8 cellular contexts compared by ENCODE assay signal in the genomic region with DNA sequence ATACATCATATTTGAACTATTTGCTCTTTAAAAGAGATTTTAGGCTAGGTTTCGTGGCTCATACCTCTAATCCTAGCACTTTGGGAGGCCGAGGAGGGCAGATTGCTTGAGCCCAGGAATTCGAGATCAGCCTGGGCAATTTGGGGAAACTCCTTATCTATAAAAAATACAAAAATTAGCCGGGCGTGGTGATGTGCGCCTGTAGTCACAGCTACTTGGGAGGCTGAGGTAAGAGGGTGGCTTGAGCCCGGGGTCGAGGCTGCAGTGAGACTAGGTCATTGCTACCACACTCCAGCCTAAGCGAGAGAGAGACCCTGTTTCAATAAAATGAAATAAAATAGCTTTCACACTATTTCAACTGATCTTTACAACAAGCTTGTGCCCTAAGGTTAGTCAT. TPM values are rescaled to one million over a fixed set of nuclear protein-coding genes. Genes with fewer than 3 reads are reported as not detected.
DNase-seq lines count a peak whose midpoint lies in the region; ATAC-seq and TF ChIP-seq lines count a peak whose summit lies in the region.

No MANE protein-coding gene starts in this region.

- H4K20me1 ChIP-seq in BLaER1 (peaks cover 37% of the 10 kb centered on the region), MM.1S (ENCODE audit: insufficient read depth, low read length) (no peaks in the 10 kb centered on the region)

- H3K36me3 ChIP-seq in BLaER1 (peaks cover 23% of the 10 kb centered on the region), MM.1S (replicated peaks; ENCODE audit: insufficient read depth, low read length) (no peaks in the 10 kb centered on the region)

- H3K79me2 ChIP-seq in MM.1S (ENCODE audit: low read length): peaks cover 67% of the 10 kb centered on the region

- peaks cover 4% of the 10 kb centered on the region for H3K36me3 Mint-ChIP-seq in nephron progenitor cell (ENCODE audit: low read depth)

- no peaks in the 10 kb centered on the region for H3K27me3 ChIP-seq in BLaER1
- no peaks in the 10 kb centered on the region for H3K27me3 ChIP-seq in MM.1S (replicated peaks; ENCODE audit: insufficient read depth, low read length)
- no peaks in the 10 kb centered on the region for H3K27me3 ChIP-seq in dorsolateral prefrontal cortex

- DNase-seq in MM.1S (no peak), dorsolateral prefrontal cortex (no peak), nephron progenitor cell (no peak), retina (no peak), NCI-H1694 treated with DMSO at 0.1 percent for 48 hours (lab: John Stamatoyannopoulos, UW) (no peak)
- DNase-seq in activated CD4-positive, alpha-beta T cell treated with anti-CD3 and anti-CD28 coated beads, Interleukin-2, amount 50 U/mL, for 4 hours: no peak

- intact Hi-C loops in dorsolateral prefrontal cortex (cut with DNase I): loop anchor here (2.0 to 10.0 kb wide), 6 partner anchors 64 to 288 kb away; a partner anchor contains a TSS

- no peaks in the 10 kb centered on the region for H3K27me3 Mint-ChIP-seq in nephron progenitor cell (ENCODE audit: low read depth, poor library complexity)

- no peaks in the 10 kb centered on the region for H3K9me3 ChIP-seq in BLaER1
- H3K9me3 ChIP-seq in MM.1S (replicated peaks; ENCODE audit: insufficient read depth, low read length): no peaks in the 10 kb centered on the region

- peak overlapping the region; percentile 98 for H3K4me3 Mint-ChIP-seq in nephron progenitor cell

- H3K4me2 ChIP-seq in BLaER1: peak overlapping the region; percentile 81
- H3K4me2 ChIP-seq in MM.1S (ENCODE audit: low read depth, low read length): peak overlapping the region; percentile 97

- H2AFZ ChIP-seq in MM.1S (ENCODE audit: low read length): peak overlapping the region; percentile 75

- TF ChIP-seq CTCF in MM.1S (IDR thresholded peaks at IDR 0.05; ENCODE audit: low read length): no peak
- no peak for TF ChIP-seq CTCF in dorsolateral prefrontal cortex (IDR thresholded peaks at IDR 0.05 in 54 of 56, conservative IDR thresholded peaks at IDR 0.05 in 2 of 56; ENCODE audit: low read depth in 1 of 56, partially characterized antibody in 56 of 56)
- TF ChIP-seq CTCF in nephron progenitor cell (IDR thresholded peaks at IDR 0.05): no peak

- H3K27ac Mint-ChIP-seq in nephron progenitor cell: no peak overlapping the region

- H3K9ac ChIP-seq in BLaER1 (peak overlapping the region; percentile 87), MM.1S (ENCODE audit: low read length) (peak overlapping the region; percentile 86)

- H3K4me1 Mint-ChIP-seq in nephron progenitor cell: peaks cover 24% of the 10 kb centered on the region

- ATAC-seq in HG03571 (IDR thresholded peaks at IDR 0.05; ENCODE audit: unreplicated experiment): no peak

- H3K4me1 ChIP-seq in BLaER1 (peaks cover 57% of the 10 kb centered on the region), MM.1S (ENCODE audit: low read length) (peaks cover 18% of the 10 kb centered on the region)

- peak overlapping the region; percentile 81 for H3K27ac ChIP-seq in BLaER1
- H3K27ac ChIP-seq in MM.1S (ENCODE audit: low read length): peak overlapping the region; percentile 65; the same call in 1 of the 2 replicates
- H3K27ac ChIP-seq in dorsolateral prefrontal cortex: peak overlapping the region in 54 of 59 donors; percentile 29 to 93 (median 82)

- peak overlapping the region; percentile 71 for H3K4me3 ChIP-seq in BLaER1
- peak overlapping the region; percentile 74 for H3K4me3 ChIP-seq in MM.1S (ENCODE audit: low read length)
- peak overlapping the region; percentile 54 to 96 (median 82) for H3K4me3 ChIP-seq in dorsolateral prefrontal cortex

- H3K9me3 Mint-ChIP-seq in nephron progenitor cell: no peaks in the 10 kb centered on the region

- no peaks in the 10 kb centered on the region for H3K9me2 ChIP-seq in MM.1S (replicated peaks; ENCODE audit: insufficient read depth, low read length)

- H3F3A ChIP-seq in MM.1S (ENCODE audit: insufficient read depth, low read length): no peaks in the 10 kb centered on the region; the same call in 1 of the 2 replicates

RNA-seq across cellular contexts. Expression of a gene that starts 0.5 kb away (rescaled TPM):
- total RNA-seq in dorsolateral prefrontal cortex: 10 to 100 TPM; 21.8 to 47.2 (median 35.2) TPM

RNA-seq across cellular contexts. Expression of a gene that starts 2.4 kb away (rescaled TPM):
- 10 to 100 TPM; 11.2 to 25.6 (median 17.6) TPM for total RNA-seq in dorsolateral prefrontal cortex
